8 cellular contexts compared by ENCODE assay signal in the genomic region with DNA sequence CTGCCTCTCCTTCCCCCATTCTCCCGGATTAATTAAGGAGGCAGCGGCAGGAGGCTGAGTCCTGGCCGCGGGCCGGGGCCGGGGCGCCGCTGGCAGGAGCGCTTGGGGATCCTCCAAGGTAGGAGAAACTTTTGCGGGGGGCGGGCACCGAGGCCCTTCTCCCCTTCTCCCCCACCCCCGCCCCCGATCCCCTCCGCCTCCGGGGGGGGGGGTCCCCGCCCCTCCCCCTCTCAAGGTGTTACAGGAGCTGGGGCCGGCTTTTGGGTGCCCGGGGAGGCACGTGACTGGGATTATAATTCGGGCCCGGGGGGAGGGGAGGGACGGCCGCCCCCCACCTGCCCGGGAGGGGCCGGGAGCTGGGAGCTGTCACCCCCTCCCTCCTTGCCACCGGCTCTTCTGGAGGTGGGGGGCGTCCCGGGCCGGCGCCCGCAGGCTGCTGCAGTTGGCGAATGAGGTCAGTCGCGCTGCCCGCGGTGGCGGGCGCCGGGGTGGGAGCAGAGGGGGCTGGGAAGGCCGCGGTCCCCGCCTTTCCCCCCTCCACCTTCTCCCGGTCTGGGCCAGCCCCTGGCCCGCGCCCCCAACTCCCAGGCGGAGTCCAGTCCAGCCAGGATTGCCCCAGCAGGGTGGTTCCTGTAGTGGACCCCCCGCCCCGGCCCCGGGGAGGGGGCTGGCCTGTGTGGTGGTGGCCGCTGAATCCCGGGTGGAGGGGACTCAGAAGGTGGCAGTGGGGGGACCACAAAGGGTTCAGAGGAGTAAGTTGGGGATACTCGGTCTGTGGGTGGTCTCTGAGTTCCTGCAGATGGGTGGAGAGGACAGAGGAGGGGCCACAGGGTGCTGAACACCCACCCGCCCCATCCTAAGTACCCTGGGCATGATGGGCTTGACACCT.
DNase-seq lines count a peak whose midpoint lies in the region; ATAC-seq lines count a peak whose summit lies in the region.

No MANE protein-coding gene starts in this region.

- no peak overlapping the region for H3K27ac ChIP-seq in iPS-20b (ENCODE audit: low read length)

- no peaks in the 10 kb centered on the region for H3K36me3 ChIP-seq in iPS-20b (ENCODE audit: insufficient read depth, low read depth, low read length)

- H3K9ac ChIP-seq in iPS-20b (ENCODE audit: low read depth, low read length) = peak overlapping the region; percentile 88

- no peaks in the 10 kb centered on the region for H3K9me3 ChIP-seq in iPS-20b (ENCODE audit: insufficient read depth, low read depth, low read length)

- peak; percentile 63 for DNase-seq in activated CD8-positive, alpha-beta memory T cell treated with anti-CD3 and anti-CD28 coated beads, Interleukin-2, amount 50 U/mL, for 48 hours
- DNase-seq in activated CD8-positive, alpha-beta memory T cell treated with anti-CD3 and anti-CD28 coated beads, Interleukin-2, amount 50 U/mL, for 4 hours = no peak
- DNase-seq in amniotic epithelial cell (ENCODE audit: low read depth) (peak; percentile 28), superior temporal gyrus (ENCODE audit: extremely low spot score) (no peak), NCI-H2107 treated with DMSO at 0.1 percent for 48 hours (lab: John Stamatoyannopoulos, UW; ENCODE audit: unreplicated experiment) (no peak)
- DNase-seq in stimulated activated CD4-positive, alpha-beta T cell treated with anti-CD3 and anti-CD28 coated beads, Interleukin-4, amount 100 ng/mL, for 24 hours = peak; percentile 10

- ATAC-seq in HG03025 (IDR thresholded peaks at IDR 0.05; ENCODE audit: low FRiP score, unreplicated experiment) = no peak

- 0 out of 2 replicates have a peak, but pooled peaks cover 2% of the 10 kb centered on the region for H3K4me1 ChIP-seq in iPS-20b (ENCODE audit: insufficient read depth, low read length)

- H3K4me3 ChIP-seq in iPS-20b (ENCODE audit: low read length) = peak overlapping the region; percentile 80

- H3K27me3 ChIP-seq in iPS-20b (ENCODE audit: insufficient read depth, low read length) = no peaks in the 10 kb centered on the region

Comparison
In these comparisons a context has a peak if more than half of its experiments do, and no peak if none do; other contexts are left out.
1. DNase-seq: peak in activated CD8-positive, alpha-beta memory T cell treated with anti-CD3 and anti-CD28 coated beads, Interleukin-2, amount 50 U/mL, for 48 hours (single experiment), amniotic epithelial cell (single experiment) and stimulated activated CD4-positive, alpha-beta T cell treated with anti-CD3 and anti-CD28 coated beads, Interleukin-4, amount 100 ng/mL, for 24 hours (single experiment); none in activated CD8-positive, alpha-beta memory T cell treated with anti-CD3 and anti-CD28 coated beads, Interleukin-2, amount 50 U/mL, for 4 hours (single experiment), superior temporal gyrus (single experiment) and NCI-H2107 treated with DMSO at 0.1 percent for 48 hours (single experiment).